ENCODE assay signal across 8 cellular contexts in the genomic region with DNA sequence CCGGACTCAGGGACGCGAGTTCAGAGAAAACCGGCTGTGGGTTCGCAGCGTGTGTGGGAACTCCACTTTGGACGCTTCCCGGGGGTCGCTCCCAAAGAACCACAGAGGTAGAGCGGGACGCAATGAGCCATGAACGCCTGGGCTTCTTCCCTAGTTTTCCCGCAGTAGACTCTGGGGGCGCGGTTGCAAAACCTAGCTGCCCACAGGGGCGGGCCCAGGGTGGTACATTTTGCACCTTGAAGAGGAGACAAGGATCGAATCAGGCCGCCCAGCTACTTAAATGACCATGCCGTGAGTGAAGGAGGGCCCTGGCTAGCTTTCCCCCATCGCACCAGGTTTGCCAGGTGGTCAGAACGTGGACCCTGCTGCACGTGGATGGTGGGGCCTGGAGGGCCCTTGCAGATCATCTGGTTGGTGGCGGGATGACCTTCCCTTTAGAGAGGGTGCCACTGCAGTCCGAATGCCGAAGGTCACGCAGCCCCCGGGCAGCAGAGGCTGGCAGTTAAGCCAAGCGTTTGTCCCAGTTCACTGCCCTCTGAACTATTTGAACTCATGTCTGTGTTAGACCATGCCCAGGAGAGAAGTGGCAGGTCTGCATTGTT. TPM values are rescaled to one million over a fixed set of nuclear protein-coding genes. Genes with fewer than 3 reads are reported as not detected.
DNase-seq lines count a peak whose midpoint lies in the region; ATAC-seq and TF ChIP-seq lines count a peak whose summit lies in the region.

No MANE protein-coding gene starts in this region.

- no peaks in the 10 kb centered on the region for H3K4me1 Mint-ChIP-seq in central memory CD8-positive, alpha-beta T cell
- H3K4me1 Mint-ChIP-seq in activated T-cell treated with anti-CD3 and anti-CD28 coated beads, Interleukin-2, amount 50 U/mL, for 4 hours (ENCODE audit: low read depth), result peaks cover 5% of the 10 kb centered on the region

- H3K4me3 ChIP-seq in liver (ENCODE audit: low read depth in 1 of 3, low read length in 3 of 3), result peak overlapping the region; percentile 73 to 87 (median 86)
- peak overlapping the region; percentile 50 to 80 (median 67) for H3K4me3 ChIP-seq in thyroid gland (replicated peaks in 1 of 3)

- H3K4me1 ChIP-seq in liver (ENCODE audit: control insufficient read depth in 4 of 4, insufficient read depth in 4 of 4, low read length in 3 of 4) (peaks cover 0 to 28% (median 20%) of the 10 kb centered on the region in 4 donors), thyroid gland (peaks cover 0 to 7% of the 10 kb centered on the region in 2 donors)

- TF ChIP-seq CTCF in liver (IDR thresholded peaks at IDR 0.05; ENCODE audit: low read depth, low read length, missing input control), result no peak
- TF ChIP-seq CTCF in thyroid gland (IDR thresholded peaks at IDR 0.05), result no peak

- peak overlapping the region; percentile 21 to 53 for H3K9ac ChIP-seq in liver (ENCODE audit: low read depth in 1 of 2, low read length in 2 of 2)

- H3K27ac ChIP-seq in liver (ENCODE audit: low read depth in 1 of 2, low read length in 2 of 2), result peak overlapping the region; percentile 96 to 98
- peak overlapping the region; percentile 46 to 86 (median 84) for H3K27ac ChIP-seq in thyroid gland

- 4% methylated on average over 28 of the region's 28 CpGs for WGBS in liver
- WGBS in thyroid gland, 2 donors, result 1 to 9% methylated on average over 10 to 21 of the region's 28 CpGs

- H3K9me3 ChIP-seq in liver (ENCODE audit: control insufficient read depth in 4 of 4, low read length in 3 of 4), result no peaks in the 10 kb centered on the region
- no peaks in the 10 kb centered on the region for H3K9me3 ChIP-seq in thyroid gland

- ATAC-seq in central memory CD8-positive, alpha-beta T cell (replicated peaks; ENCODE audit: extremely low read depth, poor library complexity, severe bottlenecking), result no peak
- ATAC-seq in GM18858 (IDR thresholded peaks at IDR 0.05; ENCODE audit: unreplicated experiment), result no peak
- ATAC-seq in activated T-cell treated with anti-CD3 and anti-CD28 coated beads, Interleukin-2, amount 50 U/mL, for 4 hours, result no peak

- H3K4me3 Mint-ChIP-seq in central memory CD8-positive, alpha-beta T cell, result peak overlapping the region; percentile 62
- no peak overlapping the region for H3K4me3 Mint-ChIP-seq in activated T-cell treated with anti-CD3 and anti-CD28 coated beads, Interleukin-2, amount 50 U/mL, for 4 hours

- no peaks in the 10 kb centered on the region for H3K27me3 ChIP-seq in liver (ENCODE audit: control insufficient read depth in 4 of 4, insufficient read depth in 4 of 4, low read length in 3 of 4)
- H3K27me3 ChIP-seq in thyroid gland, result no peaks in the 10 kb centered on the region

- peak; percentile 13 for DNase-seq in NCI-H1694 treated with DMSO at 0.1 percent for 48 hours (lab: John Stamatoyannopoulos, UW)
- DNase-seq in NCI-H1694 (lab: John Stamatoyannopoulos, UW), result no peak
- DNase-seq in NCI-H2227 treated with DMSO at 0.1 percent for 48 hours (lab: John Stamatoyannopoulos, UW), result peak; percentile 81
- no peak for DNase-seq in central memory CD8-positive, alpha-beta T cell (ENCODE audit: low spot score in 2 of 2)
- DNase-seq in thyroid gland, result peak; percentile 68 to 74
- DNase-seq in activated T-cell treated with anti-CD3 and anti-CD28 coated beads, Interleukin-2, amount 50 U/mL, for 4 hours, result no peak

- TF ChIP-seq POLR2A in thyroid gland (IDR thresholded peaks at IDR 0.05), result no peak

- no peak overlapping the region for H3K27ac Mint-ChIP-seq in central memory CD8-positive, alpha-beta T cell (ENCODE audit: low read depth)

- TF ChIP-seq RAD21 in liver (IDR thresholded peaks at IDR 0.05), result peak in 1 of 2 donors; percentile 31

- H3K9me3 Mint-ChIP-seq in central memory CD8-positive, alpha-beta T cell, result no peaks in the 10 kb centered on the region
- no peaks in the 10 kb centered on the region for H3K9me3 Mint-ChIP-seq in activated T-cell treated with anti-CD3 and anti-CD28 coated beads, Interleukin-2, amount 50 U/mL, for 4 hours

- no peaks in the 10 kb centered on the region for H3K36me3 Mint-ChIP-seq in central memory CD8-positive, alpha-beta T cell (ENCODE audit: insufficient read depth)
- H3K36me3 Mint-ChIP-seq in activated T-cell treated with anti-CD3 and anti-CD28 coated beads, Interleukin-2, amount 50 U/mL, for 4 hours (ENCODE audit: insufficient read depth), result no peaks in the 10 kb centered on the region

- intact Hi-C loops in thyroid gland (cut with DNase I), result no loop called here

- H3K27me3 Mint-ChIP-seq in central memory CD8-positive, alpha-beta T cell, result peaks cover 28% of the 10 kb centered on the region
- peaks cover 40% of the 10 kb centered on the region for H3K27me3 Mint-ChIP-seq in activated T-cell treated with anti-CD3 and anti-CD28 coated beads, Interleukin-2, amount 50 U/mL, for 4 hours (ENCODE audit: low read depth)

- H3K36me3 ChIP-seq in liver (ENCODE audit: control insufficient read depth in 4 of 4, insufficient read depth in 3 of 4, low read depth in 1 of 4, low read length in 3 of 4), result no peaks in the 10 kb centered on the region
- H3K36me3 ChIP-seq in thyroid gland, result no peaks in the 10 kb centered on the region

TF ChIP-seq in liver, 16 proteins besides CTCF, POLR2A, EP300 and RAD21:
- no peak for TF ChIP-seq EGR1 (IDR thresholded peaks at IDR 0.05; ENCODE audit: low read depth in 2 of 2)
- TF ChIP-seq, protein P1, sequence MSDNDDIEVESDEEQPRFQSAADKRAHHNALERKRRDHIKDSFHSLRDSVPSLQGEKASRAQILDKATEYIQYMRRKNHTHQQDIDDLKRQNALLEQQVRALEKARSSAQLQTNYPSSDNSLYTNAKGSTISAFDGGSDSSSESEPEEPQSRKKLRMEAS (IDR thresholded peaks at IDR 0.05), result peak; percentile 71
- TF ChIP-seq, protein P2, sequence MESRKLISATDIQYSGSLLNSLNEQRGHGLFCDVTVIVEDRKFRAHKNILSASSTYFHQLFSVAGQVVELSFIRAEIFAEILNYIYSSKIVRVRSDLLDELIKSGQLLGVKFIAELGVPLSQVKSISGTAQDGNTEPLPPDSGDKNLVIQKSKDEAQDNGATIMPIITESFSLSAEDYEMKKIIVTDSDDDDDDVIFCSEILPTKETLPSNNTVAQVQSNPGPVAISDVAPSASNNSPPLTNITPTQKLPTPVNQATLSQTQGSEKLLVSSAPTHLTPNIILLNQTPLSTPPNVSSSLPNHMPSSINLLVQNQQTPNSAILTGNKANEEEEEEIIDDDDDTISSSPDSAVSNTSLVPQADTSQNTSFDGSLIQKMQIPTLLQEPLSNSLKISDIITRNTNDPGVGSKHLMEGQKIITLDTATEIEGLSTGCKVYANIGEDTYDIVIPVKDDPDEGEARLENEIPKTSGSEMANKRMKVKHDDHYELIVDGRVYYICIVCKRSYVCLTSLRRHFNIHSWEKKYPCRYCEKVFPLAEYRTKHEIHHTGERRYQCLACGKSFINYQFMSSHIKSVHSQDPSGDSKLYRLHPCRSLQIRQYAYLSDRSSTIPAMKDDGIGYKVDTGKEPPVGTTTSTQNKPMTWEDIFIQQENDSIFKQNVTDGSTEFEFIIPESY (IDR thresholded peaks at IDR 0.05), result peak; percentile 15
- no peak for TF ChIP-seq FOXA1 (IDR thresholded peaks at IDR 0.05)
- peak; percentile 75 for TF ChIP-seq NR2F2 (IDR thresholded peaks at IDR 0.05)
- TF ChIP-seq FOXA2 (IDR thresholded peaks at IDR 0.05), result no peak
- TF ChIP-seq TAF1 (conservative IDR thresholded peaks at IDR 0.05), result no peak
- TF ChIP-seq, protein P3, sequence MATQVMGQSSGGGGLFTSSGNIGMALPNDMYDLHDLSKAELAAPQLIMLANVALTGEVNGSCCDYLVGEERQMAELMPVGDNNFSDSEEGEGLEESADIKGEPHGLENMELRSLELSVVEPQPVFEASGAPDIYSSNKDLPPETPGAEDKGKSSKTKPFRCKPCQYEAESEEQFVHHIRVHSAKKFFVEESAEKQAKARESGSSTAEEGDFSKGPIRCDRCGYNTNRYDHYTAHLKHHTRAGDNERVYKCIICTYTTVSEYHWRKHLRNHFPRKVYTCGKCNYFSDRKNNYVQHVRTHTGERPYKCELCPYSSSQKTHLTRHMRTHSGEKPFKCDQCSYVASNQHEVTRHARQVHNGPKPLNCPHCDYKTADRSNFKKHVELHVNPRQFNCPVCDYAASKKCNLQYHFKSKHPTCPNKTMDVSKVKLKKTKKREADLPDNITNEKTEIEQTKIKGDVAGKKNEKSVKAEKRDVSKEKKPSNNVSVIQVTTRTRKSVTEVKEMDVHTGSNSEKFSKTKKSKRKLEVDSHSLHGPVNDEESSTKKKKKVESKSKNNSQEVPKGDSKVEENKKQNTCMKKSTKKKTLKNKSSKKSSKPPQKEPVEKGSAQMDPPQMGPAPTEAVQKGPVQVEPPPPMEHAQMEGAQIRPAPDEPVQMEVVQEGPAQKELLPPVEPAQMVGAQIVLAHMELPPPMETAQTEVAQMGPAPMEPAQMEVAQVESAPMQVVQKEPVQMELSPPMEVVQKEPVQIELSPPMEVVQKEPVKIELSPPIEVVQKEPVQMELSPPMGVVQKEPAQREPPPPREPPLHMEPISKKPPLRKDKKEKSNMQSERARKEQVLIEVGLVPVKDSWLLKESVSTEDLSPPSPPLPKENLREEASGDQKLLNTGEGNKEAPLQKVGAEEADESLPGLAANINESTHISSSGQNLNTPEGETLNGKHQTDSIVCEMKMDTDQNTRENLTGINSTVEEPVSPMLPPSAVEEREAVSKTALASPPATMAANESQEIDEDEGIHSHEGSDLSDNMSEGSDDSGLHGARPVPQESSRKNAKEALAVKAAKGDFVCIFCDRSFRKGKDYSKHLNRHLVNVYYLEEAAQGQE (IDR thresholded peaks at IDR 0.05), result peak; percentile 51
- no peak for TF ChIP-seq JUND (IDR thresholded peaks at IDR 0.05)
- peak; percentile 98 for TF ChIP-seq RXRA (IDR thresholded peaks at IDR 0.05)
- peak; percentile 78 for TF ChIP-seq SP1 (IDR thresholded peaks at IDR 0.05)
- TF ChIP-seq HNF4A (conservative IDR thresholded peaks at IDR 0.05), result peak; percentile 89 to 92
- TF ChIP-seq, protein P4, sequence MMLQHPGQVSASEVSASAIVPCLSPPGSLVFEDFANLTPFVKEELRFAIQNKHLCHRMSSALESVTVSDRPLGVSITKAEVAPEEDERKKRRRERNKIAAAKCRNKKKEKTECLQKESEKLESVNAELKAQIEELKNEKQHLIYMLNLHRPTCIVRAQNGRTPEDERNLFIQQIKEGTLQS (IDR thresholded peaks at IDR 0.05), result no peak
- peak; percentile 47 for TF ChIP-seq HNF4G (IDR thresholded peaks at IDR 0.05)
- TF ChIP-seq YY1 (IDR thresholded peaks at IDR 0.05), result peak; percentile 57
- no peak for TF ChIP-seq GABPA (IDR thresholded peaks at IDR 0.05 in 1 of 2, conservative IDR thresholded peaks at IDR 0.05 in 1 of 2)
TF ChIP-seq in liver: peak in this region for 9.

RNA-seq across cellular contexts. Expression of a gene that starts 0.6 kb away (rescaled TPM):
- total RNA-seq in liver (10 to 100 TPM in 1 of 2 donors, 1 to 10 TPM in 1; 3.2 to 11.7 TPM), thyroid gland (100 to 1,000 TPM in 1 of 4 donors, 10 to 100 TPM in 3; 31.6 to 103 (median 37.7) TPM)
- 10 to 100 TPM in 1 of 2 donors, 1 to 10 TPM in 1; 8.9 to 11.7 TPM for polyA plus RNA-seq in liver
- total RNA-seq in activated T-cell treated with anti-CD3 and anti-CD28 coated beads, Interleukin-2, amount 50 U/mL, for 4 hours, result under 1 TPM; 0.13 to 0.35 (median 0.24) TPM

Comparison
In these comparisons a context has a peak if more than half of its experiments do, and no peak if none do; other contexts are left out.
1. DNase-seq: peak in NCI-H1694 treated with DMSO at 0.1 percent for 48 hours (single experiment), NCI-H2227 treated with DMSO at 0.1 percent for 48 hours (single experiment) and thyroid gland (2 of 2); none in NCI-H1694 (single experiment), central memory CD8-positive, alpha-beta T cell (0 of 2) and activated T-cell treated with anti-CD3 and anti-CD28 coated beads, Interleukin-2, amount 50 U/mL, for 4 hours (single experiment).